ENCODE assay signal across 1 cellular context in the genomic region with DNA sequence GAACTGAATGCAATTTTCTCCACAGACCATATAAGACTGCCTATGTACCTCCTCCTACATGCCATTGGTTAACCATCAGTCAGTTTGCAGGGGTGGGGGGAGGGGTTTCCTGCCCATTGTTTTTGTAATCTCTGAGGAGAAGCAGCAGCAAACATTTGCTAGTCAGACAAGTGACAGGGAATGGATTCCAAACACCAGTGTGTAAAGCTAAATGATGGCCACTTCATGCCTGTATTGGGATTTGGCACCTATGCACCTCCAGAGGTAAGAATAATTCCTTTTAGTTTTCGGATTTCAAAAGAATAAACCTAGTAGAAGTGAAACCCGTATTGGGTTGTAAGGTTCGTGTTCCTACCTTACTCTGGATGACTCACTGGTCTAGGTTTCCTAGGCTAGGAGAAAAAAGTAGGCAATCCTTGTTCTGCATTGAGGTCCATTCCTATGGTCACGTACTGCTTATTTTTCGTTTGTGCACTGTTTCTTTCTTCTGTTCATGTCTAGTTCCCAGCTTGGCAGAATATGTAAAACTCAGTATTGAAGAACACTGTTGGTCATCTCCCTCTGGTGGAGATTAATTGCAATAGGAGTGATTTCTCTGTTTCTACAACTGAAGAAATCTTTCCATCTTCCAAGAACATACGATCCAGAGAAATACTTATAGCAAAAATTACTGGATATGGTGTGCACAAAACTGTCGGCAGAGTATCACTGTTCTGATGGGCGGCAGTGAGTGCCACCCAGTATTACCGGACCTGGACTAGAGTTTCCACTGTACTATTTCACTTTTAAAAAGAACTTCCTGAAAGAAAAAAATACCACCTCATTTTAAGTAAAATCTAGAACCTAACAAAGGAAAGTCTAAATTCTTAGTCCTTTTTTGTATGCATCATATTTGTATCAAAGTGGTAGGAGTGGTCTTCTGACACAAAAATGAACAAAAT.
TF ChIP-seq lines count a peak whose summit lies in the region.

A gene (plus strand): TSS at position 150 of the 941 bp plus-strand sequence. CDS start 31 bp downstream, at position 181.

TF ChIP-seq in K562, 482 proteins besides CTCF, POLR2A, EP300 and RAD21 (continued from another document and continues in another):
- TF ChIP-seq, protein P1, sequence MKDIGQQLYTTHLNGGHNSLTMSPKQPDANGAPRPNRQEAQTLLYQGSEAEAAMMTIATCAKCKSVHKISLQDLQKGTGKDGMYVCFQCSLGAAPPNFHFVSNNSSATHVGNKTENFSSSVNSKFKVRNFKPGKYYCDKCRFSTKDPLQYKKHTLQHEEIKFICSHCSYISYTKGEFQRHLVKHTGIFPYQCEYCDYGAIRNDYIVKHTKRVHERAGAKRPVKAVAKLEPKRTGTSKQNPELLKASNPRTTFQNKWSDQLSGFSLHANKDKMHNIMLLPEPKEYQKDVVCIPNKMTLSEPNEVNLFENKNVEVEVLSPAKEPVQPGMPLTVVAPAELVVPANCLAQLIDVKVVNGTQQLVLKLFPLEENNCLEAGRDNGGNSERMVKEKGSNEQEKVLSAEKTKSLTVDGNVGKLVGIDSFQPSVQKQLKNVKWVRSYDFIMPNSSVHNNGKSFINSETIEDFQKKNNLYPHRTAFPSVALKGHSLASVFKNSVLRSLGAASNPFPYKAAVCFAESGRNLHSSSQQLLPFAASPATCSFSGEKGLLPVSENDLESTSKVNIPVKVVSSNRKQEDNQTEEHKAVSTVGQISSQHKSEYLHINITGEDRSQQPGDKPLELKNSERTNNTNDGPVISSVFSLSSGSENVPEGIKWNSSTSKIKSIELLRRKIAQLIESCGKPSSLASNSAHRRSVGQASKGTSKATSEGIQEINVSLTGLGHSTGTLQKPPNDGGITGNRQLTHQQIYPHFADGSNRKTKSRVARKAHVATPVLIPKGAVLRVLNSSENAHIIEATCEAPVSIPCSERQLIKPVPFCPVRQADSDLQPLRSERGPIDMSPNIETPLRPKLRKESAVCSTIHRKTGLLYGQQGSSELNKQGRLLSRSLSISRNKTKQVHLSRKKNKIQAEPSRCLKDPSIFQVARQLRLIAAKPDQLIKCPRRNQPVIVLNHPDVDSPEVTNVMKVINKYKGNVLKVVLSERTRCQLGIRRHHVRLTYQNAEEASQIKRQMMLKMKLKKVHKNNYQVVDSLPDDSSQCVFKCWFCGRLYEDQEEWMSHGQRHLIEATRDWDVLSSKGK (CRISPR knock-in tag; IDR thresholded peaks at IDR 0.05) = no peak
- TF ChIP-seq, protein P2, sequence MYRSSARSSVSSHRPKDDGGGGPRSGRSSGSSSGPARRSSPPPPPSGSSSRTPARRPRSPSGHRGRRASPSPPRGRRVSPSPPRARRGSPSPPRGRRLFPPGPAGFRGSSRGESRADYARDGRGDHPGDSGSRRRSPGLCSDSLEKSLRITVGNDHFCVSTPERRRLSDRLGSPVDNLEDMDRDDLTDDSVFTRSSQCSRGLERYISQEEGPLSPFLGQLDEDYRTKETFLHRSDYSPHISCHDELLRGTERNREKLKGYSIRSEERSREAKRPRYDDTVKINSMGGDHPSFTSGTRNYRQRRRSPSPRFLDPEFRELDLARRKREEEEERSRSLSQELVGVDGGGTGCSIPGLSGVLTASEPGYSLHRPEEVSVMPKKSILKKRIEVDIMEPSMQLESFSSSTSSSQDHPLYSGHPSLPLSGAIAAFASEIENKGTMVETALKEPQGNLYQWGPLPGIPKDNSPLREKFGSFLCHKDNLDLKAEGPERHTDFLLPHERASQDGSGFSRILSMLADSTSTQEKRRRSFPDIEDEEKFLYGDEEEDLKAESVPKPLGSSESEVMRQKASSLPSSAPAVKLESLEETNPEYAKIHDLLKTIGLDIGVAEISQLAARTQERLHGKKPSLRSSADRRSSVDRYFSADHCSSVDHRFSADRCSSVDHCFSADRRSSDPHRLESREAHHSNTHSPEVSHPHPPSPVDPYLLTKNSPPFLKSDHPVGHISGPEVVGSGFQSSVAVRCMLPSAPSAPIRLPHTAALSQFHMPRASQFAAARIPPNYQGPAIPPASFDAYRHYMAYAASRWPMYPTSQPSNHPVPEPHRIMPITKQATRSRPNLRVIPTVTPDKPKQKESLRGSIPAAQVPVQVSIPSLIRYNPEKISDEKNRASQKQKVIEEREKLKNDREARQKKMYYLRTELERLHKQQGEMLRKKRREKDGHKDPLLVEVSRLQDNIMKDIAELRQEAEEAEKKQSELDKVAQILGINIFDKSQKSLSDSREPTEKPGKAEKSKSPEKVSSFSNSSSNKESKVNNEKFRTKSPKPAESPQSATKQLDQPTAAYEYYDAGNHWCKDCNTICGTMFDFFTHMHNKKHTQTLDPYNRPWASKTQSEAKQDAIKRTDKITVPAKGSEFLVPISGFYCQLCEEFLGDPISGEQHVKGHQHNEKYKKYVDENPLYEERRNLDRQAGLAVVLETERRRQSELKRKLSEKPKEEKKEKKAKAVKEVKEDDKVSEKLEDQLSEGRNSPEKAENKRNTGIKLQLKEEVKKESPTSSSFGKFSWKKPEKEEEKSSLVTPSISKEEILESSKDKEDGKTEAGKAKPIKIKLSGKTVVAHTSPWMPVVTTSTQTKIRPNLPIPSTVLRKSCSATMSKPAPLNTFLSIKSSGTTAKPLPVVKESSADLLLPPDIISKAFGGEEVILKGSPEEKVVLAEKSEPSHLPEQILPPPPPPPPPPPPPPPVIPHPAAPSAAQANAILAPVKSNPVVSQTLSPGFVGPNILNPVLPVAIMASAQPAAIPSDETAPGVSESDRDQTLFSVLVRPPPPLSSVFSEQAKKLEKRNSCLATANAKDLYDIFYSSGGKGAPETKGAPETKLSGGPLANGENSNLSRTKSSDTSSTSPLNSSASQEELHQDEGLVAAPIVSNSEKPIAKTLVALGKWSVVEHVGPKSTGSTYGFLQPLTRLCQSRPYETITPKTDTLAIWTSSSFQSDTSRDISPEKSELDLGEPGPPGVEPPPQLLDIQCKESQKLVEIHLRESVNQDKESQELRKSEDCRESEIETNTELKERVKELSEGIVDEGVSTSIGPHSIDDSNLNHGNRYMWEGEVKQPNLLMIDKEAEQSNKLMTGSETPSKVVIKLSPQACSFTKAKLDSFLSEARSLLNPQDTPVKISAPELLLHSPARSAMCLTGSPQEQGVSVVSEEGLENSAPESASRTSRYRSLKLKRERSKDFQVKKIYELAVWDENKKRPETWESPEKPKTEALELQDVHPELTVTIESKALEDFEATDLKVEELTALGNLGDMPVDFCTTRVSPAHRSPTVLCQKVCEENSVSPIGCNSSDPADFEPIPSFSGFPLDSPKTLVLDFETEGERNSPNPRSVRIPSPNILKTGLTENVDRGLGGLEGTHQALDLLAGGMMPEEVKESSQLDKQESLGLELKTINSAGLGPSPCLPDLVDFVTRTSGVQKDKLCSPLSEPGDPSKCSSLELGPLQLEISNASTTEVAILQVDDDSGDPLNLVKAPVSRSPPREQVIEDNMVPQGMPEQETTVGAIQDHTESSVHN (IDR thresholded peaks at IDR 0.05; ENCODE audit: borderline replicate concordance in 1 of 2, low read depth in 1 of 2) = no peak
- TF ChIP-seq TSC22D4 (tag; IDR thresholded peaks at IDR 0.05) = no peak
- TF ChIP-seq HCFC1 (IDR thresholded peaks at IDR 0.05; ENCODE audit: low read depth, low read length) = no peak
- TF ChIP-seq, protein P3, sequence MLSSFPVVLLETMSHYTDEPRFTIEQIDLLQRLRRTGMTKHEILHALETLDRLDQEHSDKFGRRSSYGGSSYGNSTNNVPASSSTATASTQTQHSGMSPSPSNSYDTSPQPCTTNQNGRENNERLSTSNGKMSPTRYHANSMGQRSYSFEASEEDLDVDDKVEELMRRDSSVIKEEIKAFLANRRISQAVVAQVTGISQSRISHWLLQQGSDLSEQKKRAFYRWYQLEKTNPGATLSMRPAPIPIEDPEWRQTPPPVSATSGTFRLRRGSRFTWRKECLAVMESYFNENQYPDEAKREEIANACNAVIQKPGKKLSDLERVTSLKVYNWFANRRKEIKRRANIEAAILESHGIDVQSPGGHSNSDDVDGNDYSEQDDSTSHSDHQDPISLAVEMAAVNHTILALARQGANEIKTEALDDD (IDR thresholded peaks at IDR 0.05) = peak; percentile 35; the same call in 1 of the 2 replicates
- no peak for TF ChIP-seq HNRNPLL (IDR thresholded peaks at IDR 0.05; ENCODE audit: low read depth, low read length, poor library complexity, severe bottlenecking)
- TF ChIP-seq, protein P4, sequence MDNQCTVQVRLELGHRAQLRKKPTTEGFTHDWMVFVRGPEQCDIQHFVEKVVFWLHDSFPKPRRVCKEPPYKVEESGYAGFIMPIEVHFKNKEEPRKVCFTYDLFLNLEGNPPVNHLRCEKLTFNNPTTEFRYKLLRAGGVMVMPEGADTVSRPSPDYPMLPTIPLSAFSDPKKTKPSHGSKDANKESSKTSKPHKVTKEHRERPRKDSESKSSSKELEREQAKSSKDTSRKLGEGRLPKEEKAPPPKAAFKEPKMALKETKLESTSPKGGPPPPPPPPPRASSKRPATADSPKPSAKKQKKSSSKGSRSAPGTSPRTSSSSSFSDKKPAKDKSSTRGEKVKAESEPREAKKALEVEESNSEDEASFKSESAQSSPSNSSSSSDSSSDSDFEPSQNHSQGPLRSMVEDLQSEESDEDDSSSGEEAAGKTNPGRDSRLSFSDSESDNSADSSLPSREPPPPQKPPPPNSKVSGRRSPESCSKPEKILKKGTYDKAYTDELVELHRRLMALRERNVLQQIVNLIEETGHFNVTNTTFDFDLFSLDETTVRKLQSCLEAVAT (IDR thresholded peaks at IDR 0.05) = 0 out of 4 replicates have a peak, but pooled peaks of 1 of the 2 experiments have one; percentile 26
- no peak for TF ChIP-seq TCFL5 (CRISPR knock-in tag; conservative IDR thresholded peaks at IDR 0.05)
- TF ChIP-seq CCNT2 (IDR thresholded peaks at IDR 0.05; ENCODE audit: borderline replicate concordance, extremely low read depth, insufficient read length, low read depth, low read length) = no peak
- TF ChIP-seq NFXL1 (CRISPR knock-in tag; IDR thresholded peaks at IDR 0.05) = no peak
- TF ChIP-seq POLR2G (IDR thresholded peaks at IDR 0.05; ENCODE audit: low read depth, low read length) = no peak
- TF ChIP-seq, protein P5, sequence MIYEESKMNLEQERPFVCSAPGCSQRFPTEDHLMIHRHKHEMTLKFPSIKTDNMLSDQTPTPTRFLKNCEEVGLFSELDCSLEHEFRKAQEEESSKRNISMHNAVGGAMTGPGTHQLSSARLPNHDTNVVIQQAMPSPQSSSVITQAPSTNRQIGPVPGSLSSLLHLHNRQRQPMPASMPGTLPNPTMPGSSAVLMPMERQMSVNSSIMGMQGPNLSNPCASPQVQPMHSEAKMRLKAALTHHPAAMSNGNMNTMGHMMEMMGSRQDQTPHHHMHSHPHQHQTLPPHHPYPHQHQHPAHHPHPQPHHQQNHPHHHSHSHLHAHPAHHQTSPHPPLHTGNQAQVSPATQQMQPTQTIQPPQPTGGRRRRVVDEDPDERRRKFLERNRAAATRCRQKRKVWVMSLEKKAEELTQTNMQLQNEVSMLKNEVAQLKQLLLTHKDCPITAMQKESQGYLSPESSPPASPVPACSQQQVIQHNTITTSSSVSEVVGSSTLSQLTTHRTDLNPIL (CRISPR knock-in tag; IDR thresholded peaks at IDR 0.05) = no peak
- TF ChIP-seq SOX6 (IDR thresholded peaks at IDR 0.05) = peak; percentile 22; the same call in 1 of the 2 replicates
- TF ChIP-seq, protein P6, sequence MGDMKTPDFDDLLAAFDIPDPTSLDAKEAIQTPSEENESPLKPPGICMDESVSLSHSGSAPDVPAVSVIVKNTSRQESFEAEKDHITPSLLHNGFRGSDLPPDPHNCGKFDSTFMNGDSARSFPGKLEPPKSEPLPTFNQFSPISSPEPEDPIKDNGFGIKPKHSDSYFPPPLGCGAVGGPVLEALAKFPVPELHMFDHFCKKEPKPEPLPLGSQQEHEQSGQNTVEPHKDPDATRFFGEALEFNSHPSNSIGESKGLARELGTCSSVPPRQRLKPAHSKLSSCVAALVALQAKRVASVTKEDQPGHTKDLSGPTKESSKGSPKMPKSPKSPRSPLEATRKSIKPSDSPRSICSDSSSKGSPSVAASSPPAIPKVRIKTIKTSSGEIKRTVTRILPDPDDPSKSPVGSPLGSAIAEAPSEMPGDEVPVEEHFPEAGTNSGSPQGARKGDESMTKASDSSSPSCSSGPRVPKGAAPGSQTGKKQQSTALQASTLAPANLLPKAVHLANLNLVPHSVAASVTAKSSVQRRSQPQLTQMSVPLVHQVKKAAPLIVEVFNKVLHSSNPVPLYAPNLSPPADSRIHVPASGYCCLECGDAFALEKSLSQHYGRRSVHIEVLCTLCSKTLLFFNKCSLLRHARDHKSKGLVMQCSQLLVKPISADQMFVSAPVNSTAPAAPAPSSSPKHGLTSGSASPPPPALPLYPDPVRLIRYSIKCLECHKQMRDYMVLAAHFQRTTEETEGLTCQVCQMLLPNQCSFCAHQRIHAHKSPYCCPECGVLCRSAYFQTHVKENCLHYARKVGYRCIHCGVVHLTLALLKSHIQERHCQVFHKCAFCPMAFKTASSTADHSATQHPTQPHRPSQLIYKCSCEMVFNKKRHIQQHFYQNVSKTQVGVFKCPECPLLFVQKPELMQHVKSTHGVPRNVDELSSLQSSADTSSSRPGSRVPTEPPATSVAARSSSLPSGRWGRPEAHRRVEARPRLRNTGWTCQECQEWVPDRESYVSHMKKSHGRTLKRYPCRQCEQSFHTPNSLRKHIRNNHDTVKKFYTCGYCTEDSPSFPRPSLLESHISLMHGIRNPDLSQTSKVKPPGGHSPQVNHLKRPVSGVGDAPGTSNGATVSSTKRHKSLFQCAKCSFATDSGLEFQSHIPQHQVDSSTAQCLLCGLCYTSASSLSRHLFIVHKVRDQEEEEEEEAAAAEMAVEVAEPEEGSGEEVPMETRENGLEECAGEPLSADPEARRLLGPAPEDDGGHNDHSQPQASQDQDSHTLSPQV (IDR thresholded peaks at IDR 0.05) = peak; percentile 20; the same call in 1 of the 2 replicates
- TF ChIP-seq KAT2B (IDR thresholded peaks at IDR 0.05; ENCODE audit: low read depth, low read length) = no peak
- TF ChIP-seq, protein P7, sequence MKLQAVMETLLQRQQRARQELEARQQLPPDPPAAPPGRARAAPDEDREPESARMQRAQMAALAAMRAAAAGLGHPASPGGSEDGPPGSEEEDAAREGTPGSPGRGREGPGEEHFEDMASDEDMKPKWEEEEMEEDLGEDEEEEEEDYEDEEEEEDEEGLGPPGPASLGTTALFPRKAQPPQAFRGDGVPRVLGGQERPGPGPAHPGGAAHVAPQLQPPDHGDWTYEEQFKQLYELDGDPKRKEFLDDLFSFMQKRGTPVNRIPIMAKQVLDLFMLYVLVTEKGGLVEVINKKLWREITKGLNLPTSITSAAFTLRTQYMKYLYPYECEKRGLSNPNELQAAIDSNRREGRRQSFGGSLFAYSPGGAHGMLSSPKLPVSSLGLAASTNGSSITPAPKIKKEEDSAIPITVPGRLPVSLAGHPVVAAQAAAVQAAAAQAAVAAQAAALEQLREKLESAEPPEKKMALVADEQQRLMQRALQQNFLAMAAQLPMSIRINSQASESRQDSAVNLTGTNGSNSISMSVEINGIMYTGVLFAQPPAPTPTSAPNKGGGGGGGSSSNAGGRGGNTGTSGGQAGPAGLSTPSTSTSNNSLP (IDR thresholded peaks at IDR 0.05; ENCODE audit: borderline replicate concordance, low read depth, low read length) = peak; percentile 35; the same call in 1 of the 2 replicates
- 0 out of 2 replicates have a peak, but pooled peaks have one; percentile 44 for TF ChIP-seq THRAP3 (IDR thresholded peaks at IDR 0.05; ENCODE audit: borderline replicate concordance)
- no peak for TF ChIP-seq DNMT1 (IDR thresholded peaks at IDR 0.05)
- TF ChIP-seq PHB (CRISPR knock-in tag; IDR thresholded peaks at IDR 0.05) = no peak
- TF ChIP-seq TRIM28 (IDR thresholded peaks at IDR 0.05) = peak; percentile 53; the same call in 1 of the 2 replicates
- TF ChIP-seq ZNF224 (CRISPR knock-in tag; IDR thresholded peaks at IDR 0.05) = no peak
- TF ChIP-seq, protein P8, sequence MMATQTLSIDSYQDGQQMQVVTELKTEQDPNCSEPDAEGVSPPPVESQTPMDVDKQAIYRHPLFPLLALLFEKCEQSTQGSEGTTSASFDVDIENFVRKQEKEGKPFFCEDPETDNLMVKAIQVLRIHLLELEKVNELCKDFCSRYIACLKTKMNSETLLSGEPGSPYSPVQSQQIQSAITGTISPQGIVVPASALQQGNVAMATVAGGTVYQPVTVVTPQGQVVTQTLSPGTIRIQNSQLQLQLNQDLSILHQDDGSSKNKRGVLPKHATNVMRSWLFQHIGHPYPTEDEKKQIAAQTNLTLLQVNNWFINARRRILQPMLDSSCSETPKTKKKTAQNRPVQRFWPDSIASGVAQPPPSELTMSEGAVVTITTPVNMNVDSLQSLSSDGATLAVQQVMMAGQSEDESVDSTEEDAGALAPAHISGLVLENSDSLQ (IDR thresholded peaks at IDR 0.05) = peak; percentile 13; the same call in 1 of the 2 replicates
- no peak for TF ChIP-seq ZNF707 (CRISPR knock-in tag; conservative IDR thresholded peaks at IDR 0.05)
